Comparison of ENCODE assay signal across 17 cellular contexts in the genomic region with DNA sequence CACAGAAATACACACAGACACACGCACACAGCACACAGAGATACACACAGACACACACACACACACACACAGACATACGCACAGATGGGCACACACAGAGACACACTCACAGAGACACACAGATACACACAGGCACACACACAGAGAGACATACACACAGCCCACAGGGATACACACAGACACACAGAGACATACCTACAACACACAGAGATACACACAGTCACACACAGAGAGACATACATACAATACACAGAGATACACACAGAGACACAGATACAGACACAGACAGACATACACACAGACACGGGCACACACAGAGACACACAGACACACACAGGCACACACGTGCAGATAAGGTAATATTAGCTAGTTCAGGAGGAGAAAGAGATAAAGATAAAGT.
"Had no signal": no experiment of that assay in that cellular context is flagged by ENCODE, and none has a peak within 500 bp of the region (broad histone marks: within the 10 kb centered on the region; RNA-seq: fewer than 3 reads in every experiment).

No MANE protein-coding gene starts in this region.

- H3K9me3 Mint-ChIP-seq: activated CD4-positive, alpha-beta T cell treated with anti-CD3 and anti-CD28 coated beads, Interleukin-2, amount 10 ng/mL, durations not matched to agents 7 days and 5 days; activated naive CD8-positive, alpha-beta T cell treated with anti-CD3 and anti-CD28 coated beads for 36 hours; activated T-helper 1 cell treated with anti-CD3 and anti-CD28 coated beads, Interleukin-12 subunit alpha, Interleukin-12 subunit beta, Interleukin-2, Interleukin-4 antibody, amounts not matched to agents 30 ng/mL and 10 ng/mL and 1 ng/mL, durations not matched to agents 14 hours and 24 hours and 36 hours; dendritic cell treated with granulocyte-macrophage colony-stimulating factor and Interleukin-4, amounts not matched to agents 40 ng/mL and 50 ng/mL, for 4 days; immature natural killer cell; neural progenitor cell had no signal

- H3K27me3 Mint-ChIP-seq: dendritic cell treated with granulocyte-macrophage colony-stimulating factor and Interleukin-4, amounts not matched to agents 40 ng/mL and 50 ng/mL, for 4 days had no signal

- H3K27ac Mint-ChIP-seq: activated CD4-positive, alpha-beta T cell treated with anti-CD3 and anti-CD28 coated beads, Interleukin-2, amount 10 ng/mL, durations not matched to agents 7 days and 5 days; activated naive CD8-positive, alpha-beta T cell treated with anti-CD3 and anti-CD28 coated beads for 36 hours; activated T-helper 1 cell treated with anti-CD3 and anti-CD28 coated beads, Interleukin-12 subunit alpha, Interleukin-12 subunit beta, Interleukin-2, Interleukin-4 antibody, amounts not matched to agents 30 ng/mL and 10 ng/mL and 1 ng/mL, durations not matched to agents 14 hours and 24 hours and 36 hours; dendritic cell treated with granulocyte-macrophage colony-stimulating factor and Interleukin-4, amounts not matched to agents 40 ng/mL and 50 ng/mL, for 4 days; immature natural killer cell; neural progenitor cell had no signal

- H3K4me1 Mint-ChIP-seq: activated CD4-positive, alpha-beta T cell treated with anti-CD3 and anti-CD28 coated beads, Interleukin-2, amount 10 ng/mL, durations not matched to agents 7 days and 5 days; activated naive CD8-positive, alpha-beta T cell treated with anti-CD3 and anti-CD28 coated beads for 36 hours; immature natural killer cell had no signal

- H3K4me3 Mint-ChIP-seq: activated CD4-positive, alpha-beta T cell treated with anti-CD3 and anti-CD28 coated beads, Interleukin-2, amount 10 ng/mL, durations not matched to agents 7 days and 5 days; activated naive CD8-positive, alpha-beta T cell treated with anti-CD3 and anti-CD28 coated beads for 36 hours; activated T-helper 1 cell treated with anti-CD3 and anti-CD28 coated beads, Interleukin-12 subunit alpha, Interleukin-12 subunit beta, Interleukin-2, Interleukin-4 antibody, amounts not matched to agents 30 ng/mL and 10 ng/mL and 1 ng/mL, durations not matched to agents 14 hours and 24 hours and 36 hours; dendritic cell treated with granulocyte-macrophage colony-stimulating factor and Interleukin-4, amounts not matched to agents 40 ng/mL and 50 ng/mL, for 4 days; immature natural killer cell; neural progenitor cell had no signal

- ATAC-seq: heart left ventricle, lower lobe of right lung had no signal

- H3K4me3 ChIP-seq: heart left ventricle, lower lobe of right lung, neural progenitor cell, ovary, uterus had no signal

- DNase-seq: activated CD4-positive, alpha-beta T cell treated with anti-CD3 and anti-CD28 coated beads, Interleukin-2, amount 10 ng/mL, durations not matched to agents 7 days and 5 days; activated CD8-positive, alpha-beta memory T cell treated with anti-CD3 and anti-CD28 coated beads for 24 hours; activated naive CD8-positive, alpha-beta T cell treated with anti-CD3 and anti-CD28 coated beads for 36 hours; amygdala; brain microvascular endothelial cell; effector memory CD4-positive, alpha-beta T cell; foreskin melanocyte; heart left ventricle; immature natural killer cell; lower lobe of right lung; midbrain; ovary; stimulated activated CD4-positive, alpha-beta T cell treated with anti-CD3 and anti-CD28 coated beads, Interleukin-1b, Interleukin-23, amount 100 ng/mL, for 48 hours; uterus had no signal

- H3K36me3 Mint-ChIP-seq: activated naive CD8-positive, alpha-beta T cell treated with anti-CD3 and anti-CD28 coated beads for 36 hours; immature natural killer cell; neural progenitor cell had no signal

- H3K9me3 ChIP-seq: heart left ventricle, lower lobe of right lung, ovary, uterus had no signal

- H3K27me3 ChIP-seq: brain microvascular endothelial cell, heart left ventricle, neural progenitor cell, ovary, uterus had no signal

- H3K36me3 ChIP-seq: brain microvascular endothelial cell, heart left ventricle, lower lobe of right lung, neural progenitor cell, ovary, uterus had no signal

- H3K27ac ChIP-seq: brain microvascular endothelial cell, lower lobe of right lung, neural progenitor cell, uterus had no signal
